Comparison of ENCODE assay signal across 1 cellular context in genomic region chr19:1038995-1039645, GRCh38.
TF ChIP-seq lines count a peak whose summit lies in the region.

No MANE protein-coding gene starts in this region.

TF ChIP-seq in H1, 55 proteins besides CTCF, POLR2A, EP300 and RAD21:
- TF ChIP-seq ASH2L (IDR thresholded peaks at IDR 0.05; ENCODE audit: low read length) = peak; percentile 24
- TF ChIP-seq ATF2 (IDR thresholded peaks at IDR 0.05; ENCODE audit: low read length) = no peak
- TF ChIP-seq CHD7 (IDR thresholded peaks at IDR 0.05; ENCODE audit: insufficient replicate concordance, low read length) = no peak
- TF ChIP-seq SIRT6 (IDR thresholded peaks at IDR 0.05; ENCODE audit: low read length) = no peak
- TF ChIP-seq KDM1A (IDR thresholded peaks at IDR 0.05; ENCODE audit: borderline replicate concordance, low read length) = 0 out of 2 replicates have a peak, but pooled peaks have one; percentile 13
- TF ChIP-seq TEAD4 (IDR thresholded peaks at IDR 0.05; ENCODE audit: low read depth, low read length) = no peak
- TF ChIP-seq POLR2AphosphoS5 (IDR thresholded peaks at IDR 0.05; ENCODE audit: low read depth, low read length) = peak; percentile 81
- no peak for TF ChIP-seq CHD2 (IDR thresholded peaks at IDR 0.05; ENCODE audit: low read length)
- no peak for TF ChIP-seq HDAC6 (IDR thresholded peaks at IDR 0.05; ENCODE audit: low read depth, low read length)
- TF ChIP-seq SP1 (IDR thresholded peaks at IDR 0.05; ENCODE audit: low read depth, low read length) = no peak
- TF ChIP-seq RNF2 (IDR thresholded peaks at IDR 0.05; ENCODE audit: borderline replicate concordance, low read depth, low read length, missing control alignments, poor library complexity, severe bottlenecking) = no peak
- TF ChIP-seq GABPA (IDR thresholded peaks at IDR 0.05; ENCODE audit: borderline replicate concordance, insufficient read depth, low read length) = no peak
